ENCODE assay signal across 15 cellular contexts in the genomic region with DNA sequence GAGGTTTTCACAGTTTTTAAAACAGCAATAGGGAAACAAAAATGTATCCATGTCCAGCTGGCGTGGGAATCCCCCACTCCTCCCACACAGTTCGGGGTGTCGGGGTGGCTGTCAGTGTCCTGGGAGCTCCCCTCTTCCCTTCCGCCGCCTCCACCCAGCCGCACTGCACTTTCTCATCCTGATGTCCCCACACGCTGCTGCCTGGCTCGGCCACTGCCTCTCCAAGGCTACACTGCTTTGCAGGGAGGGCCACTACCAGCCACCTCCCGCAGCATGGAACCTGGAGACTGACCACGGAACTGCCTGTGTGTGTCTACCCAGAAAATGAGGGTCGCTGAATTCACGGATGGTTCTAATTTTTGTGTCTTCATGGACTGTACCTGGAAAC.
"Had no signal": no experiment of that assay in that cellular context is flagged by ENCODE, and none has a peak within 500 bp of the region (broad histone marks: within the 10 kb centered on the region; RNA-seq: fewer than 3 reads in every experiment).

No MANE protein-coding gene starts in this region.

- H3K27me3 ChIP-seq: adrenal gland, gastrocnemius medialis, sigmoid colon, tibial nerve had no signal

- DNase-seq: activated CD4-positive, alpha-beta T cell treated with anti-CD3 and anti-CD28 coated beads for 48 hours; activated naive CD4-positive, alpha-beta T cell treated with anti-CD3 and anti-CD28 coated beads, Interleukin-2, amount 50 U/mL, for 16 hours; central memory CD4-positive, alpha-beta T cell; gastrocnemius medialis; naive thymus-derived CD8-positive, alpha-beta T cell; occipital lobe; sigmoid colon; stimulated activated CD4-positive, alpha-beta T cell treated with anti-CD3 and anti-CD28 coated beads, Interleukin-2, amount 100 ng/mL, for 48 hours; stimulated activated CD8-positive, alpha-beta memory T cell treated with anti-CD3 and anti-CD28 coated beads, Interleukin-4, amount 100 ng/mL, for 48 hours; T-cell; WERI-Rb-1 had no signal

- H3K4me3 ChIP-seq: adrenal gland, gastrocnemius medialis, mucosa of descending colon, sigmoid colon, SK-N-MC, tibial nerve had no signal

- H3K4me1 ChIP-seq: adrenal gland, gastrocnemius medialis, sigmoid colon had no signal

- H3K9me3 ChIP-seq: adrenal gland, gastrocnemius medialis, mucosa of descending colon had no signal

- H3K36me3 ChIP-seq: adrenal gland, gastrocnemius medialis, sigmoid colon, tibial nerve, WERI-Rb-1 had no signal

- ATAC-seq: gastrocnemius medialis; mucosa of descending colon; naive thymus-derived CD8-positive, alpha-beta T cell; T-cell had no signal

- H3K27ac ChIP-seq: adrenal gland, gastrocnemius medialis, sigmoid colon, SK-N-MC, tibial nerve, WERI-Rb-1 had no signal
